Comparison of ENCODE assay signal across 9 cellular contexts in genomic region chr11:57641011-57641410, GRCh38. TPM values are rescaled to one million over a fixed set of nuclear protein-coding genes. Genes with fewer than 3 reads are reported as not detected.
A peak's percentile ranks its signal among the peaks of the same experiment; 100 is the strongest.
DNase-seq lines count a peak whose midpoint lies in the region; ATAC-seq and TF ChIP-seq lines count a peak whose summit lies in the region.
"Had no signal": no experiment of that assay in that cellular context is flagged by ENCODE, and none has a peak within 500 bp of the region (broad histone marks: within the 10 kb centered on the region; RNA-seq: fewer than 3 reads in every experiment).

No MANE protein-coding gene starts in this region.

- peak overlapping the region; percentile 96 to 100 (median 98) for H3K27ac Mint-ChIP-seq in nephron

- H3K27me3 ChIP-seq in Karpas-422 (ENCODE audit: low read length) = no peaks in the 10 kb centered on the region

- H3K4me3 ChIP-seq in Karpas-422 (ENCODE audit: low read length) (no peak overlapping the region), cardiac fibroblast (replicated peaks in 1 of 2; ENCODE audit: low read depth in 2 of 2, low read length in 2 of 2) (no peak overlapping the region)

- H3K9me2 ChIP-seq in Karpas-422 (replicated peaks; ENCODE audit: insufficient read depth, low read length) = no peaks in the 10 kb centered on the region

- H3K9ac ChIP-seq in Karpas-422 (ENCODE audit: low read length) = no peak overlapping the region

- ATAC-seq in HG03521 (IDR thresholded peaks at IDR 0.05; ENCODE audit: unreplicated experiment) (no peak), HG03280 (IDR thresholded peaks at IDR 0.05; ENCODE audit: unreplicated experiment) (no peak)

- no peaks in the 10 kb centered on the region for H4K20me1 ChIP-seq in Karpas-422 (ENCODE audit: insufficient read depth, low read depth, low read length)

- H3K9me3 ChIP-seq in Karpas-422 (ENCODE audit: low read length) = no peaks in the 10 kb centered on the region

- no peaks in the 10 kb centered on the region for H3K36me3 ChIP-seq in Karpas-422 (ENCODE audit: insufficient read depth, low read length)

- peaks cover 61% of the 10 kb centered on the region for H3K4me1 Mint-ChIP-seq in nephron

- peak; percentile 61 for DNase-seq in DMS53 (lab: John Stamatoyannopoulos, UW)
- no peak for DNase-seq in Karpas-422
- peak; percentile 40 to 57 for DNase-seq in cardiac fibroblast (ENCODE audit: low read depth in 2 of 2)
- no peak for DNase-seq in NCI-H1436 treated with DMSO at 0.1 percent for 48 hours (lab: John Stamatoyannopoulos, UW)
- no peak for DNase-seq in NCI-H345 (lab: John Stamatoyannopoulos, UW)

- TF ChIP-seq CTCF in cardiac fibroblast (IDR thresholded peaks at IDR 0.05; ENCODE audit: low read depth, low read length) (peak; percentile 56), nephron (IDR thresholded peaks at IDR 0.05; ENCODE audit: unreplicated experiment in 3 of 3) (peak in 2 of 3 experiments; percentile 22 to 33)

- peak overlapping the region; percentile 45 for H3K4me2 ChIP-seq in Karpas-422 (ENCODE audit: low read depth, low read length, poor library complexity, severe bottlenecking)

- H3K4me3 Mint-ChIP-seq in nephron = peak overlapping the region; percentile 89 to 95 (median 94)

- H3K27ac ChIP-seq in Karpas-422 (ENCODE audit: low read length) = no peak overlapping the region
- H3K27ac ChIP-seq: HL-60 had no signal

- H3K4me1 ChIP-seq in Karpas-422 (ENCODE audit: low read length) = peaks cover 10% of the 10 kb centered on the region

- H2AFZ ChIP-seq in Karpas-422 (ENCODE audit: low read length) = peak overlapping the region; percentile 21; the same call in 1 of the 2 replicates

- no peaks in the 10 kb centered on the region for H3K9me3 Mint-ChIP-seq in nephron

- H3K36me3 Mint-ChIP-seq in nephron (ENCODE audit: low read depth) = peaks cover 21% of the 10 kb centered on the region

- peaks cover 4% of the 10 kb centered on the region for H3K27me3 Mint-ChIP-seq in nephron (ENCODE audit: low read depth)

- no peaks in the 10 kb centered on the region for H3K79me2 ChIP-seq in Karpas-422 (ENCODE audit: low read length)

RNA-seq across cellular contexts. Expression of gene YPEL4, which starts 8.7 kb away (rescaled TPM):
- not detected in 2 replicates for total RNA-seq in Karpas-422 (2014; rRNA removed; shearing (Covaris generic); ENCODE audit: low replicate concordance)

RNA-seq across cellular contexts. Expression of gene CLP1, which starts 16.6 kb away (rescaled TPM):
- total RNA-seq in Karpas-422 (2014; rRNA removed; shearing (Covaris generic); ENCODE audit: low replicate concordance) = 16.9 and 22.4 TPM in 2 replicates

RNA-seq across cellular contexts. Expression of gene ZDHHC5, which starts 26.9 kb away (rescaled TPM):
- 38.6 and 41.2 TPM in 2 replicates for total RNA-seq in Karpas-422 (2014; rRNA removed; shearing (Covaris generic); ENCODE audit: low replicate concordance)

RNA-seq across cellular contexts. Expression of gene SERPING1, which starts 43.5 kb away (rescaled TPM):
- total RNA-seq in Karpas-422 (2014; rRNA removed; shearing (Covaris generic); ENCODE audit: low replicate concordance) = not detected in 2 replicates

Comparison
In these comparisons a context has a peak if more than half of its experiments do, and no peak if none do; other contexts are left out.
1. DNase-seq: peak in DMS53 (single experiment) and cardiac fibroblast (2 of 2); none in Karpas-422 (single experiment), NCI-H1436 treated with DMSO at 0.1 percent for 48 hours (single experiment) and NCI-H345 (single experiment).